In genomic region chr21:42063206-42063577, GRCh38 we compare ENCODE assay signal across 9 cellular contexts. TPM values are rescaled to one million over a fixed set of nuclear protein-coding genes. Genes with fewer than 3 reads are reported as not detected.
DNase-seq lines count a peak whose midpoint lies in the region; ATAC-seq and TF ChIP-seq lines count a peak whose summit lies in the region.
"Had no signal": no experiment of that assay in that cellular context is flagged by ENCODE, and none has a peak within 500 bp of the region (broad histone marks: within the 10 kb centered on the region; RNA-seq: fewer than 3 reads in every experiment).

No MANE protein-coding gene starts in this region.

- ATAC-seq in natural killer cell (no peak), GM19452 (IDR thresholded peaks at IDR 0.05; ENCODE audit: unreplicated experiment) (no peak), GM18520 (IDR thresholded peaks at IDR 0.05; ENCODE audit: unreplicated experiment) (no peak)
- ATAC-seq: PC-3 had no signal

- H3K4me1 ChIP-seq in KMS-11 (ENCODE audit: low read depth, poor library complexity, severe bottlenecking), result peaks cover 29% of the 10 kb centered on the region

- H3K4me3 Mint-ChIP-seq in natural killer cell, result peak overlapping the region; percentile 88

- no peaks in the 10 kb centered on the region for H3K36me3 Mint-ChIP-seq in natural killer cell

- H3K4me3 ChIP-seq in GM12865 (ENCODE audit: low read depth, low read length) (peak overlapping the region; percentile 73), KMS-11 (IDR thresholded peaks at IDR 0.05; ENCODE audit: insufficient read depth, low read depth, low read length) (no peak overlapping the region)

- H4K20me1 ChIP-seq in KMS-11 (ENCODE audit: insufficient read depth), result no peaks in the 10 kb centered on the region

- no peaks in the 10 kb centered on the region for H3K36me3 ChIP-seq in KMS-11 (ENCODE audit: insufficient read depth)

- DNase-seq in GM12865 (ENCODE audit: low read depth) (peak; percentile 74), natural killer cell (no peak), SK-N-DZ (ENCODE audit: low spot score) (no peak), KG1 (lab: John Stamatoyannopoulos, UW) (no peak)
- peak; percentile 9 for DNase-seq in activated CD4-positive, alpha-beta T cell treated with anti-CD3 and anti-CD28 coated beads for 48 hours
- DNase-seq: PC-3 had no signal

- no peaks in the 10 kb centered on the region for H3K9me3 Mint-ChIP-seq in natural killer cell

- peak overlapping the region; percentile 54 for H3K4me2 ChIP-seq in KMS-11

- H3K27ac ChIP-seq in KMS-11, result no peak overlapping the region

- no peak for TF ChIP-seq CTCF in GM12865 (IDR thresholded peaks at IDR 0.05; ENCODE audit: insufficient read depth, low read depth, low read length, missing control alignments)
- TF ChIP-seq CTCF in KMS-11 (conservative IDR thresholded peaks at IDR 0.05; ENCODE audit: low read depth, low read length), result no peak
- TF ChIP-seq CTCF in natural killer cell (IDR thresholded peaks at IDR 0.05), result no peak

- peaks cover 7% of the 10 kb centered on the region; the same call in 1 of the 2 replicates for H3K27me3 ChIP-seq in KMS-11 (ENCODE audit: insufficient read depth, low read depth)

- peak overlapping the region; percentile 32; the same call in 1 of the 2 replicates for H2AFZ ChIP-seq in KMS-11 (ENCODE audit: low read depth)

- H3K4me1 Mint-ChIP-seq in natural killer cell, result peaks cover 30 to 38% of the 10 kb centered on the region in 2 donors

- H3K9ac ChIP-seq in KMS-11, result peak overlapping the region; percentile 19; the same call in 1 of the 2 replicates

- intact Hi-C loops in natural killer cell (cut with micrococcal nuclease), result loop anchor here (5.0 kb wide), 1 partner anchor 186 kb away; the partner anchor contains the start of gene PRDM15

- peaks cover 45 to 65% of the 10 kb centered on the region in 2 donors for H3K27me3 Mint-ChIP-seq in natural killer cell (ENCODE audit: low read depth in 2 of 2)

- H3K79me2 ChIP-seq in KMS-11 (ENCODE audit: insufficient read depth, low read depth), result no peaks in the 10 kb centered on the region

- H3K27ac Mint-ChIP-seq in natural killer cell, result peak overlapping the region; percentile 46 to 86

RNA-seq across cellular contexts. Expression of gene UMODL1, which starts 7.9 kb away (rescaled TPM):
- under 1 TPM in 2 of 3 donors, not detected in 1; 0.14 to 0.28 TPM for total RNA-seq in natural killer cell
- polyA plus RNA-seq in SK-N-DZ (2014; cell fraction: cytosol; rRNA removed), result not detected in 2 replicates
- polyA plus RNA-seq in SK-N-DZ (2014; cell fraction: nucleus; rRNA removed), result not detected in 2 replicates
- total RNA-seq: PC-3 had no signal

RNA-seq across cellular contexts. Expression of gene ZBTB21, which starts 53.0 kb away (rescaled TPM):
- total RNA-seq in natural killer cell, result 100 to 1,000 TPM in 2 of 3 donors, 10 to 100 TPM in 1; 78.2 to 113 (median 100) TPM
- 4.3 and 6.2 TPM in 2 replicates for polyA plus RNA-seq in SK-N-DZ (2014; cell fraction: cytosol; rRNA removed)
- 3.1 and 3.9 TPM in 2 replicates for polyA plus RNA-seq in SK-N-DZ (2014; cell fraction: nucleus; rRNA removed)

Comparison
In these comparisons a context has a peak if more than half of its experiments do, and no peak if none do; other contexts are left out.
1. DNase-seq: peak in GM12865 (single experiment) and activated CD4-positive, alpha-beta T cell treated with anti-CD3 and anti-CD28 coated beads for 48 hours (single experiment); none in natural killer cell (single experiment), SK-N-DZ (single experiment) and KG1 (single experiment).